In genomic region chr5:472076-472655, GRCh38 we compare ENCODE assay signal across 8 cellular contexts. TPM values are rescaled to one million over a fixed set of nuclear protein-coding genes. Genes with fewer than 3 reads are reported as not detected.
DNase-seq lines count a peak whose midpoint lies in the region; ATAC-seq and TF ChIP-seq lines count a peak whose summit lies in the region.

No MANE protein-coding gene starts in this region.

- TF ChIP-seq CTCF in OCI-LY7 (conservative IDR thresholded peaks at IDR 0.05; ENCODE audit: low read length): no peak
- no peak for TF ChIP-seq CTCF in coronary artery (IDR thresholded peaks at IDR 0.05)
- no peak for TF ChIP-seq CTCF in tibial nerve (IDR thresholded peaks at IDR 0.05)

- H3K4me1 ChIP-seq in OCI-LY7 (ENCODE audit: insufficient read depth, low read length, poor library complexity, severe bottlenecking): peaks cover 24% of the 10 kb centered on the region
- no peaks in the 10 kb centered on the region for H3K4me1 ChIP-seq in mesendoderm (ENCODE audit: control insufficient read depth, low read depth, low read length)
- H3K4me1 ChIP-seq in tibial nerve: peaks cover 0 to 40% (median 24%) of the 10 kb centered on the region in 4 donors

- no peak overlapping the region for H2AK5ac ChIP-seq in mesendoderm (ENCODE audit: low read length)

- CTCF ChIA-PET in OCI-LY7 (lab: Charles Lee; ENCODE audit: unreplicated experiment): interaction anchor here (0.6 kb wide), 2 partner anchors 48 to 284 kb away, joined by 10 to 24 read pairs; no protein-coding TSS in a partner anchor

- no peak overlapping the region for H4K5ac ChIP-seq in mesendoderm (ENCODE audit: low read length)

- H2BK120ac ChIP-seq in mesendoderm (ENCODE audit: low read depth, low read length): no peak overlapping the region

- POLR2A ChIA-PET in OCI-LY7 (lab: Charles Lee): interaction anchor here (0.6 to 0.9 kb wide), 2 partner anchors 58 to 795 kb away, joined by 3 read pairs; no protein-coding TSS in a partner anchor

- H3K4ac ChIP-seq in mesendoderm (ENCODE audit: low read depth, low read length): peak overlapping the region; percentile 77

- H3K9me3 ChIP-seq in OCI-LY7 (ENCODE audit: low read length): no peaks in the 10 kb centered on the region
- no peaks in the 10 kb centered on the region for H3K9me3 ChIP-seq in tibial nerve

- H4K8ac ChIP-seq in mesendoderm (ENCODE audit: low read depth, low read length): no peak overlapping the region

- no peak overlapping the region for H2BK15ac ChIP-seq in mesendoderm (replicated peaks; ENCODE audit: low read depth)

- WGBS in mesendoderm (ENCODE audit: extremely low coverage, insufficient coverage, low lambda C conversion rate): no CpG with 5 or more reads among the region's 30 CpGs
- WGBS in tibial nerve, 2 donors: 0 to 28% methylated on average over 4 to 28 of the region's 30 CpGs

- no peak overlapping the region for H2BK5ac ChIP-seq in mesendoderm (ENCODE audit: low read length)

- ATAC-seq in HG02588 (IDR thresholded peaks at IDR 0.05; ENCODE audit: unreplicated experiment): peak; percentile 9

- DNase-seq in NCI-H146 (lab: John Stamatoyannopoulos, UW) (peak; percentile 45), NCI-H146 treated with DMSO at 0.1 percent for 48 hours (lab: John Stamatoyannopoulos, UW; ENCODE audit: unreplicated experiment) (no peak), OCI-LY7 (ENCODE audit: low spot score) (no peak), coronary artery (ENCODE audit: low spot score) (no peak), mesendoderm (no peak), tibial nerve (ENCODE audit: low spot score in 2 of 2) (no peak), NCI-H2171 (lab: John Stamatoyannopoulos, UW) (no peak)

- BruUV-seq in OCI-LY7 (replicated peaks; lab: Mats Ljungman, UMichigan): TSS peak; percentile 67

- H3K9me2 ChIP-seq in OCI-LY7 (ENCODE audit: insufficient read depth, low read length): no peaks in the 10 kb centered on the region

- peak overlapping the region; percentile 87 for H3K4me2 ChIP-seq in OCI-LY7 (ENCODE audit: low read length)
- peak overlapping the region; percentile 83 for H3K4me2 ChIP-seq in mesendoderm (ENCODE audit: low read length)

- H3K79me1 ChIP-seq in mesendoderm (ENCODE audit: low read length): no peaks in the 10 kb centered on the region

- H3K56ac ChIP-seq in mesendoderm (ENCODE audit: low read length): peak overlapping the region; percentile 93

- H3K36me3 ChIP-seq in OCI-LY7 (ENCODE audit: insufficient read depth, low read length) (peaks cover 27% of the 10 kb centered on the region; the same call in 1 of the 2 replicates), mesendoderm (ENCODE audit: control insufficient read depth, insufficient read depth, low read length) (no peaks in the 10 kb centered on the region), tibial nerve (peaks cover 0 to 38% (median 0%) of the 10 kb centered on the region in 3 donors)

- H3K79me2 ChIP-seq in OCI-LY7 (ENCODE audit: insufficient read depth, low read depth, low read length): peaks cover 11% of the 10 kb centered on the region; the same call in 1 of the 2 replicates
- no peaks in the 10 kb centered on the region for H3K79me2 ChIP-seq in mesendoderm (ENCODE audit: control insufficient read depth, insufficient read depth, low read length)

- H3K9ac ChIP-seq in mesendoderm (ENCODE audit: low read length): peak overlapping the region; percentile 89

- H3K4me3 ChIP-seq in OCI-LY7 (ENCODE audit: low read depth, low read length, poor library complexity, severe bottlenecking): peak overlapping the region; percentile 76
- peak overlapping the region; percentile 79 for H3K4me3 ChIP-seq in coronary artery
- peak overlapping the region; percentile 64 for H3K4me3 ChIP-seq in mesendoderm (ENCODE audit: low read length)
- H3K4me3 ChIP-seq in tibial nerve: peak overlapping the region; percentile 70 to 79 (median 74)

- TF ChIP-seq EP300 in tibial nerve (IDR thresholded peaks at IDR 0.05): peak in 1 of 2 donors; percentile 5

- H3K18ac ChIP-seq in mesendoderm (ENCODE audit: low read length): peak overlapping the region; percentile 82

- peak overlapping the region; percentile 50 for H3K27ac ChIP-seq in OCI-LY7 (ENCODE audit: low read depth, low read length, poor library complexity, severe bottlenecking)
- peak overlapping the region; percentile 72 to 83 for H3K27ac ChIP-seq in coronary artery
- H3K27ac ChIP-seq in mesendoderm (ENCODE audit: low read depth, low read length): no peak overlapping the region
- peak overlapping the region; percentile 75 to 87 (median 84) for H3K27ac ChIP-seq in tibial nerve

- TF ChIP-seq POLR2A in tibial nerve (IDR thresholded peaks at IDR 0.05): no peak

- peaks cover 4% of the 10 kb centered on the region; the same call in 1 of the 2 replicates for H4K20me1 ChIP-seq in OCI-LY7 (ENCODE audit: insufficient read depth, low read length)

- H2AFZ ChIP-seq in OCI-LY7 (ENCODE audit: low read length): peak overlapping the region; percentile 55; the same call in 1 of the 2 replicates

- no peak overlapping the region for H3K23ac ChIP-seq in mesendoderm (ENCODE audit: low read length)

- intact Hi-C loops in OCI-LY7 (cut with micrococcal nuclease; ENCODE audit: unreplicated experiment): loop anchor here (10.0 kb wide), 1 partner anchor 143 kb away; the partner anchor contains the start of gene CEP72

- H3K27me3 ChIP-seq in mesendoderm (ENCODE audit: insufficient read depth, low read length, poor library complexity) (peaks cover 17% of the 10 kb centered on the region), tibial nerve (peaks cover 0 to 25% of the 10 kb centered on the region in 2 donors)

RNA-seq across cellular contexts. Expression of gene EXOC3, which starts 29.2 kb away (rescaled TPM):
- total RNA-seq in OCI-LY7 (2014; rRNA removed; shearing (Covaris generic)): 27.4 and 31.0 TPM in 2 replicates
- total RNA-seq in OCI-LY7 (2022) (58.2 and 58.9 TPM in 2 replicates), tibial nerve (10 to 100 TPM; 53.5 to 98.4 (median 58.8) TPM)
- polyA plus RNA-seq in mesendoderm (2013, experiment 1 of 2): 16.9 TPM
- polyA plus RNA-seq in mesendoderm (2013, experiment 2 of 2): 16.9 TPM

RNA-seq across cellular contexts. Expression of gene SLC9A3, which starts 52.1 kb away (rescaled TPM):
- total RNA-seq in OCI-LY7 (2014; rRNA removed; shearing (Covaris generic)): 4.3 and 6.9 TPM in 2 replicates
- total RNA-seq in OCI-LY7 (2022) (2.0 and 2.7 TPM in 2 replicates), tibial nerve (10 to 100 TPM; 11.4 to 32.7 (median 17.9) TPM)
- 1.1 TPM for polyA plus RNA-seq in mesendoderm (2013, experiment 1 of 2)
- polyA plus RNA-seq in mesendoderm (2013, experiment 2 of 2): 1.1 TPM
